11 cellular contexts compared by ENCODE assay signal in genomic region chr19:15515272-15515625, GRCh38. TPM values are rescaled to one million over a fixed set of nuclear protein-coding genes. Genes with fewer than 3 reads are reported as not detected.
"Had no signal": no experiment of that assay in that cellular context is flagged by ENCODE, and none has a peak within 500 bp of the region (broad histone marks: within the 10 kb centered on the region; RNA-seq: fewer than 3 reads in every experiment).

No MANE protein-coding gene starts in this region.

RNA-seq across cellular contexts. Expression of gene CYP4F22, which starts 6.9 kb away (rescaled TPM):
- total RNA-seq: aorta, left ventricle myocardium superior, Right ventricle myocardium superior, sciatic nerve, uterus had no signal
- polyA plus RNA-seq: aorta, heart left ventricle, pancreas had no signal

RNA-seq across cellular contexts. Expression of gene PGLYRP2, which starts 35.9 kb away (rescaled TPM):
- total RNA-seq: aorta, esophagus mucosa, gastroesophageal sphincter, heart left ventricle, left ventricle myocardium superior, mucosa of descending colon, Right ventricle myocardium superior, sciatic nerve, subcutaneous adipose tissue, uterus had no signal
- polyA plus RNA-seq: aorta, heart left ventricle, pancreas had no signal
